1 cellular context compared by ENCODE assay signal in genomic region chr16:75131081-75131480, GRCh38.
TF ChIP-seq lines count a peak whose summit lies in the region.

No MANE protein-coding gene starts in this region.

TF ChIP-seq in WTC11, 78 proteins besides CTCF, POLR2A, EP300 and RAD21 (continued from another document):
- TF ChIP-seq, protein P1, sequence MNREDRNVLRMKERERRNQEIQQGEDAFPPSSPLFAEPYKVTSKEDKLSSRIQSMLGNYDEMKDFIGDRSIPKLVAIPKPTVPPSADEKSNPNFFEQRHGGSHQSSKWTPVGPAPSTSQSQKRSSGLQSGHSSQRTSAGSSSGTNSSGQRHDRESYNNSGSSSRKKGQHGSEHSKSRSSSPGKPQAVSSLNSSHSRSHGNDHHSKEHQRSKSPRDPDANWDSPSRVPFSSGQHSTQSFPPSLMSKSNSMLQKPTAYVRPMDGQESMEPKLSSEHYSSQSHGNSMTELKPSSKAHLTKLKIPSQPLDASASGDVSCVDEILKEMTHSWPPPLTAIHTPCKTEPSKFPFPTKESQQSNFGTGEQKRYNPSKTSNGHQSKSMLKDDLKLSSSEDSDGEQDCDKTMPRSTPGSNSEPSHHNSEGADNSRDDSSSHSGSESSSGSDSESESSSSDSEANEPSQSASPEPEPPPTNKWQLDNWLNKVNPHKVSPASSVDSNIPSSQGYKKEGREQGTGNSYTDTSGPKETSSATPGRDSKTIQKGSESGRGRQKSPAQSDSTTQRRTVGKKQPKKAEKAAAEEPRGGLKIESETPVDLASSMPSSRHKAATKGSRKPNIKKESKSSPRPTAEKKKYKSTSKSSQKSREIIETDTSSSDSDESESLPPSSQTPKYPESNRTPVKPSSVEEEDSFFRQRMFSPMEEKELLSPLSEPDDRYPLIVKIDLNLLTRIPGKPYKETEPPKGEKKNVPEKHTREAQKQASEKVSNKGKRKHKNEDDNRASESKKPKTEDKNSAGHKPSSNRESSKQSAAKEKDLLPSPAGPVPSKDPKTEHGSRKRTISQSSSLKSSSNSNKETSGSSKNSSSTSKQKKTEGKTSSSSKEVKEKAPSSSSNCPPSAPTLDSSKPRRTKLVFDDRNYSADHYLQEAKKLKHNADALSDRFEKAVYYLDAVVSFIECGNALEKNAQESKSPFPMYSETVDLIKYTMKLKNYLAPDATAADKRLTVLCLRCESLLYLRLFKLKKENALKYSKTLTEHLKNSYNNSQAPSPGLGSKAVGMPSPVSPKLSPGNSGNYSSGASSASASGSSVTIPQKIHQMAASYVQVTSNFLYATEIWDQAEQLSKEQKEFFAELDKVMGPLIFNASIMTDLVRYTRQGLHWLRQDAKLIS (CRISPR knock-in tag; IDR thresholded peaks at IDR 0.05; ENCODE audit: borderline replicate concordance) = no peak
- TF ChIP-seq, protein P2, sequence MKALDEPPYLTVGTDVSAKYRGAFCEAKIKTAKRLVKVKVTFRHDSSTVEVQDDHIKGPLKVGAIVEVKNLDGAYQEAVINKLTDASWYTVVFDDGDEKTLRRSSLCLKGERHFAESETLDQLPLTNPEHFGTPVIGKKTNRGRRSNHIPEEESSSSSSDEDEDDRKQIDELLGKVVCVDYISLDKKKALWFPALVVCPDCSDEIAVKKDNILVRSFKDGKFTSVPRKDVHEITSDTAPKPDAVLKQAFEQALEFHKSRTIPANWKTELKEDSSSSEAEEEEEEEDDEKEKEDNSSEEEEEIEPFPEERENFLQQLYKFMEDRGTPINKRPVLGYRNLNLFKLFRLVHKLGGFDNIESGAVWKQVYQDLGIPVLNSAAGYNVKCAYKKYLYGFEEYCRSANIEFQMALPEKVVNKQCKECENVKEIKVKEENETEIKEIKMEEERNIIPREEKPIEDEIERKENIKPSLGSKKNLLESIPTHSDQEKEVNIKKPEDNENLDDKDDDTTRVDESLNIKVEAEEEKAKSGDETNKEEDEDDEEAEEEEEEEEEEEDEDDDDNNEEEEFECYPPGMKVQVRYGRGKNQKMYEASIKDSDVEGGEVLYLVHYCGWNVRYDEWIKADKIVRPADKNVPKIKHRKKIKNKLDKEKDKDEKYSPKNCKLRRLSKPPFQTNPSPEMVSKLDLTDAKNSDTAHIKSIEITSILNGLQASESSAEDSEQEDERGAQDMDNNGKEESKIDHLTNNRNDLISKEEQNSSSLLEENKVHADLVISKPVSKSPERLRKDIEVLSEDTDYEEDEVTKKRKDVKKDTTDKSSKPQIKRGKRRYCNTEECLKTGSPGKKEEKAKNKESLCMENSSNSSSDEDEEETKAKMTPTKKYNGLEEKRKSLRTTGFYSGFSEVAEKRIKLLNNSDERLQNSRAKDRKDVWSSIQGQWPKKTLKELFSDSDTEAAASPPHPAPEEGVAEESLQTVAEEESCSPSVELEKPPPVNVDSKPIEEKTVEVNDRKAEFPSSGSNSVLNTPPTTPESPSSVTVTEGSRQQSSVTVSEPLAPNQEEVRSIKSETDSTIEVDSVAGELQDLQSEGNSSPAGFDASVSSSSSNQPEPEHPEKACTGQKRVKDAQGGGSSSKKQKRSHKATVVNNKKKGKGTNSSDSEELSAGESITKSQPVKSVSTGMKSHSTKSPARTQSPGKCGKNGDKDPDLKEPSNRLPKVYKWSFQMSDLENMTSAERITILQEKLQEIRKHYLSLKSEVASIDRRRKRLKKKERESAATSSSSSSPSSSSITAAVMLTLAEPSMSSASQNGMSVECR (CRISPR knock-in tag; IDR thresholded peaks at IDR 0.05; ENCODE audit: borderline replicate concordance) = no peak
- TF ChIP-seq TEAD4 (CRISPR knock-in tag; IDR thresholded peaks at IDR 0.05) = no peak
- no peak for TF ChIP-seq MAX (CRISPR knock-in tag; IDR thresholded peaks at IDR 0.05)
- no peak for TF ChIP-seq NR1H2 (CRISPR knock-in tag; IDR thresholded peaks at IDR 0.05)
- TF ChIP-seq TP53 (CRISPR knock-in tag; IDR thresholded peaks at IDR 0.05) = no peak
TF ChIP-seq in WTC11: peak in this region for 0.
